In genomic region chr3:51992017-51992682, GRCh38 we compare ENCODE assay signal across 16 cellular contexts. TPM values are rescaled to one million over a fixed set of nuclear protein-coding genes. Genes with fewer than 3 reads are reported as not detected.
DNase-seq lines count a peak whose midpoint lies in the region; ATAC-seq, FAIRE-seq and TF ChIP-seq lines count a peak whose summit lies in the region.
"Had no signal": no experiment of that assay in that cellular context is flagged by ENCODE, and none has a peak within 500 bp of the region (broad histone marks: within the 10 kb centered on the region; RNA-seq: fewer than 3 reads in every experiment).

No MANE protein-coding gene starts in this region.

- no peak for DNase-seq in A673 (ENCODE audit: low spot score)
- no peak for DNase-seq in SK-N-MC (ENCODE audit: low read depth, low spot score)
- no peak for DNase-seq in endothelial cell of umbilical vein (ENCODE audit: low read depth, low spot score)
- no peak for DNase-seq in left lobe of liver (ENCODE audit: low spot score)
- DNase-seq in NCI-H146 treated with DMSO at 0.1 percent for 48 hours (lab: John Stamatoyannopoulos, UW; ENCODE audit: unreplicated experiment) = no peak
- no peak for DNase-seq in lower leg skin (ENCODE audit: low spot score in 2 of 2)
- no peak for DNase-seq in superior temporal gyrus (ENCODE audit: extremely low spot score)
- DNase-seq: activated CD4-positive, alpha-beta T cell treated with anti-CD3 and anti-CD28 coated beads for 1 hour; amygdala; CD4-positive, CD25-positive, alpha-beta regulatory T cell; dermis blood vessel endothelial cell; NCI-H187 treated with DMSO at 0.1 percent for 48 hours; NCI-H748 treated with DMSO at 0.1 percent for 48 hours had no signal

- no peak overlapping the region for H3K4me2 ChIP-seq in endothelial cell of umbilical vein (ENCODE audit: insufficient read depth, low read length)

- 80 to 89% methylated on average over 3 of the region's 3 CpGs for WGBS in lower leg skin, 2 donors

- peaks cover 30% of the 10 kb centered on the region for H3K79me2 ChIP-seq in endothelial cell of umbilical vein (ENCODE audit: control insufficient read depth, insufficient read depth, low read length)

- no peaks in the 10 kb centered on the region for H3K9me1 ChIP-seq in endothelial cell of umbilical vein (replicated peaks; ENCODE audit: control insufficient read depth, extremely low read depth, insufficient read depth, low read length)

- TF ChIP-seq POLR2A in GM18505 (IDR thresholded peaks at IDR 0.05; ENCODE audit: borderline replicate concordance, extremely low read depth, insufficient read depth, insufficient read length) (peak; percentile 12), endothelial cell of umbilical vein (IDR thresholded peaks at IDR 0.05; ENCODE audit: low read depth, low read length) (peak; percentile 67), lower leg skin (IDR thresholded peaks at IDR 0.05) (no peak)

- intact Hi-C loops in A673 (cut with micrococcal nuclease; ENCODE audit: unreplicated experiment) = no loop called here
- intact Hi-C loops in endothelial cell of umbilical vein (cut with micrococcal nuclease) = no loop called here
- intact Hi-C loops in lower leg skin (cut with DNase I; ENCODE audit: low total_unique reads) = no loop called here

- ATAC-seq in GM18505 (IDR thresholded peaks at IDR 0.05; ENCODE audit: unreplicated experiment) (no peak), left lobe of liver (no peak)

- H3K9ac ChIP-seq in SK-N-MC (ENCODE audit: insufficient read length) (no peak overlapping the region), endothelial cell of umbilical vein (replicated peaks; ENCODE audit: extremely low read depth, insufficient read depth, low read length) (no peak overlapping the region)

- TF ChIP-seq CTCF in A673 (conservative IDR thresholded peaks at IDR 0.05; ENCODE audit: low read depth, low read length) (no peak), endothelial cell of umbilical vein (IDR thresholded peaks at IDR 0.05; ENCODE audit: extremely low read depth in 1 of 2, insufficient read depth in 1 of 2, low read depth in 1 of 2, low read length in 2 of 2) (no peak), lower leg skin (IDR thresholded peaks at IDR 0.05) (no peak)

- FAIRE-seq in endothelial cell of umbilical vein (lab: Jason Lieb, UNC) = no peak

- dilution Hi-C loops in endothelial cell of umbilical vein (cut with MboI; ENCODE audit: extremely low pct_ligation_motif_present, low sequenced_read_pairs) = loop anchor here (10.0 kb wide), 1 partner anchor 153 kb away; no protein-coding TSS in a partner anchor

- TSS peak; percentile 89 for BruUV-seq in A673 (replicated peaks; lab: Mats Ljungman, UMichigan)
- BruUV-seq in endothelial cell of umbilical vein (replicated peaks; lab: Mats Ljungman, UMichigan) = no TSS peak

- H3K36me3 ChIP-seq in A673 (ENCODE audit: insufficient read depth, low read length, poor library complexity, severe bottlenecking) = peaks cover 32% of the 10 kb centered on the region
- H3K36me3 ChIP-seq in SK-N-MC (ENCODE audit: insufficient read depth, low read length) = peaks cover 37% of the 10 kb centered on the region
- peaks cover 16 to 20% of the 10 kb centered on the region in 2 experiments for H3K36me3 ChIP-seq in endothelial cell of umbilical vein (ENCODE audit: control insufficient read depth in 2 of 2, extremely low read depth in 1 of 2, insufficient read depth in 2 of 2, low read length in 2 of 2)
- H3K36me3 ChIP-seq: prostate gland had no signal

- H3K27ac ChIP-seq in A673 (ENCODE audit: low read depth, low read length, poor library complexity, severe bottlenecking) (no peak overlapping the region), SK-N-MC (peak overlapping the region; percentile 62; the same call in 1 of the 2 replicates), endothelial cell of umbilical vein (ENCODE audit: insufficient read depth, low read depth, low read length) (no peak overlapping the region)
- H3K27ac ChIP-seq: prostate gland had no signal

- H3K9me3 ChIP-seq in A673 (ENCODE audit: low read depth, low read length, poor library complexity, severe bottlenecking) = no peaks in the 10 kb centered on the region
- H3K9me3 ChIP-seq in SK-N-MC (ENCODE audit: low read depth, low read length) = no peaks in the 10 kb centered on the region
- H3K9me3 ChIP-seq in endothelial cell of umbilical vein (replicated peaks; ENCODE audit: control insufficient read depth, insufficient read depth, low read length) = no peaks in the 10 kb centered on the region
- H3K9me3 ChIP-seq: HAP-1, prostate gland had no signal

- H3K4me1 ChIP-seq in A673 (ENCODE audit: insufficient read depth, low read length, poor library complexity, severe bottlenecking) (peaks cover 8% of the 10 kb centered on the region), endothelial cell of umbilical vein (ENCODE audit: control insufficient read depth, extremely low read depth, insufficient read depth, low read length) (peaks cover 14% of the 10 kb centered on the region)

- H3K27me3 ChIP-seq in A673 (replicated peaks; ENCODE audit: insufficient read depth, low read depth, low read length, poor library complexity) = no peaks in the 10 kb centered on the region
- no peaks in the 10 kb centered on the region for H3K27me3 ChIP-seq in endothelial cell of umbilical vein (ENCODE audit: control insufficient read depth in 2 of 2, insufficient read depth in 2 of 2, low read length in 2 of 2)

- no peaks in the 10 kb centered on the region for H4K20me1 ChIP-seq in endothelial cell of umbilical vein (replicated peaks; ENCODE audit: control insufficient read depth, extremely low read depth, insufficient read depth, low read length)

- POLR2A ChIA-PET in A673 (lab: Charles Lee; ENCODE audit: low non-redundant PET) = no interaction called here
- POLR2A ChIA-PET in endothelial cell of umbilical vein (lab: Charles Lee) = interaction anchor here (1.1 to 1.3 kb wide), 2 partner anchors 8 to 9 kb away, joined by 3 to 6 read pairs; partner anchors contain the start of gene ACY1

- CTCF ChIA-PET in A673 (lab: Charles Lee) (interaction anchor here (1.1 kb wide), 1 partner anchor 51 kb away, joined by 3 read pairs; the partner anchor contains the start of gene RRP9), endothelial cell of umbilical vein (lab: Charles Lee) (interaction anchor here (1.0 to 1.4 kb wide), 2 partner anchors 9 to 64 kb away, joined by 3 to 4 read pairs; partner anchors contain the start of gene DUSP7)

- no peak overlapping the region for H2AFZ ChIP-seq in endothelial cell of umbilical vein (ENCODE audit: low read depth, low read length)

- H3K4me3 ChIP-seq in A673 (ENCODE audit: low read depth, low read length, poor library complexity, severe bottlenecking) = no peak overlapping the region
- no peak overlapping the region for H3K4me3 ChIP-seq in SK-N-MC
- no peak overlapping the region for H3K4me3 ChIP-seq in endothelial cell of umbilical vein (replicated peaks in 1 of 3; ENCODE audit: insufficient read depth in 1 of 3, low read depth in 1 of 3, low read length in 3 of 3)
- no peak overlapping the region for H3K4me3 ChIP-seq in lower leg skin (ENCODE audit: low read depth, poor library complexity, severe bottlenecking)
- H3K4me3 ChIP-seq: HAP-1, prostate gland had no signal

RNA-seq across cellular contexts. Expression of gene RPL29, which starts 3.5 kb away (rescaled TPM):
- total RNA-seq in A673 (2021) (613 and 624 TPM in 2 replicates), endothelial cell of umbilical vein (1,127 and 1,236 TPM in 2 replicates), left lobe of liver (392 TPM), lower leg skin (1,000 to 10,000 TPM; 1,729 to 2,645 (median 2,120) TPM)
- polyA plus RNA-seq in endothelial cell of umbilical vein = 2,177 and 2,233 TPM in 2 replicates
- 2,878 and 3,285 TPM in 2 replicates for polyA plus RNA-seq in endothelial cell of umbilical vein (2011; cell fraction: cytosol; rRNA removed)
- 757 and 761 TPM in 2 replicates for polyA plus RNA-seq in endothelial cell of umbilical vein (2011; cell fraction: nucleus; rRNA removed)
- 1,767 and 2,009 TPM in 2 replicates for polyA plus RNA-seq in endothelial cell of umbilical vein (2012)
- 662 and 669 TPM in 2 replicates for polyA minus RNA-seq in endothelial cell of umbilical vein
- polyA minus RNA-seq in endothelial cell of umbilical vein (2011; cell fraction: cytosol; rRNA and poly(A)+ RNA removed) = 1,316 TPM
- polyA minus RNA-seq in endothelial cell of umbilical vein (2011; cell fraction: nucleus; rRNA and poly(A)+ RNA removed) = 163 and 166 TPM in 2 replicates

RNA-seq across cellular contexts. Expression of gene ACY1, which starts 8.8 kb away (rescaled TPM):
- 6.4 and 9.3 TPM in 2 replicates for total RNA-seq in A673 (2021)
- 12.3 and 13.4 TPM in 2 replicates for total RNA-seq in endothelial cell of umbilical vein
- 32.9 and 41.2 TPM in 2 replicates for polyA plus RNA-seq in endothelial cell of umbilical vein
- 19.2 and 21.5 TPM in 2 replicates for polyA plus RNA-seq in endothelial cell of umbilical vein (2011; cell fraction: cytosol; rRNA removed)
- 26.2 and 28.1 TPM in 2 replicates for polyA plus RNA-seq in endothelial cell of umbilical vein (2011; cell fraction: nucleus; rRNA removed)
- polyA plus RNA-seq in endothelial cell of umbilical vein (2012) = 14.0 and 23.9 TPM in 2 replicates
- polyA minus RNA-seq in endothelial cell of umbilical vein = 14.8 and 40.9 TPM in 2 replicates
- 32.8 TPM for polyA minus RNA-seq in endothelial cell of umbilical vein (2011; cell fraction: cytosol; rRNA and poly(A)+ RNA removed)
- polyA minus RNA-seq in endothelial cell of umbilical vein (2011; cell fraction: nucleus; rRNA and poly(A)+ RNA removed) = 7.0 and 7.5 TPM in 2 replicates
- total RNA-seq in left lobe of liver = 301 TPM
- total RNA-seq in lower leg skin = 10 to 100 TPM; 16.2 to 44.2 (median 30.5) TPM

RNA-seq across cellular contexts. Expression of gene ABHD14A, which starts 17.3 kb away (rescaled TPM):
- 3.7 and 5.6 TPM in 2 replicates for total RNA-seq in A673 (2021)
- total RNA-seq in endothelial cell of umbilical vein = 6.6 and 8.2 TPM in 2 replicates
- 23.7 and 30.6 TPM in 2 replicates for polyA plus RNA-seq in endothelial cell of umbilical vein
- polyA plus RNA-seq in endothelial cell of umbilical vein (2011; cell fraction: cytosol; rRNA removed) = 15.3 and 19.4 TPM in 2 replicates
- 5.9 and 6.3 TPM in 2 replicates for polyA plus RNA-seq in endothelial cell of umbilical vein (2011; cell fraction: nucleus; rRNA removed)
- 7.2 and 7.6 TPM in 2 replicates for polyA plus RNA-seq in endothelial cell of umbilical vein (2012)
- 7.7 and 7.9 TPM in 2 replicates for polyA minus RNA-seq in endothelial cell of umbilical vein
- polyA minus RNA-seq in endothelial cell of umbilical vein (2011; cell fraction: cytosol; rRNA and poly(A)+ RNA removed) = 16.3 TPM
- polyA minus RNA-seq in endothelial cell of umbilical vein (2011; cell fraction: nucleus; rRNA and poly(A)+ RNA removed) = 1.5 TPM in 1 of 2 replicates, not detected in the other
- total RNA-seq in left lobe of liver = 13.8 TPM
- total RNA-seq in lower leg skin = 10 to 100 TPM in 1 of 4 donors, 1 to 10 TPM in 3; 2.2 to 14.8 (median 5.0) TPM

RNA-seq across cellular contexts. Expression of gene ABHD14B, which starts 18.3 kb away (rescaled TPM):
- total RNA-seq in A673 (2021) (7.3 and 11.4 TPM in 2 replicates), endothelial cell of umbilical vein (15.8 and 20.5 TPM in 2 replicates), left lobe of liver (113 TPM), lower leg skin (10 to 100 TPM; 35.0 to 69.4 (median 51.9) TPM)
- 50.3 and 54.3 TPM in 2 replicates for polyA plus RNA-seq in endothelial cell of umbilical vein
- polyA plus RNA-seq in endothelial cell of umbilical vein (2011; cell fraction: cytosol; rRNA removed) = 27.3 and 28.0 TPM in 2 replicates
- polyA plus RNA-seq in endothelial cell of umbilical vein (2011; cell fraction: nucleus; rRNA removed) = 17.2 TPM in 2 replicates
- polyA plus RNA-seq in endothelial cell of umbilical vein (2012) = 25.0 and 34.4 TPM in 2 replicates
- polyA minus RNA-seq in endothelial cell of umbilical vein = 33.9 and 36.6 TPM in 2 replicates
- polyA minus RNA-seq in endothelial cell of umbilical vein (2011; cell fraction: cytosol; rRNA and poly(A)+ RNA removed) = 31.9 TPM
- 5.6 and 8.2 TPM in 2 replicates for polyA minus RNA-seq in endothelial cell of umbilical vein (2011; cell fraction: nucleus; rRNA and poly(A)+ RNA removed)

RNA-seq across cellular contexts. Expression of gene PCBP4, which starts 24.9 kb away (rescaled TPM):
- total RNA-seq in A673 (2021) = 5.3 and 8.1 TPM in 2 replicates
- total RNA-seq in endothelial cell of umbilical vein = 42.7 and 46.5 TPM in 2 replicates
- 63.1 and 75.4 TPM in 2 replicates for polyA plus RNA-seq in endothelial cell of umbilical vein
- 36.6 and 47.2 TPM in 2 replicates for polyA plus RNA-seq in endothelial cell of umbilical vein (2011; cell fraction: cytosol; rRNA removed)
- polyA plus RNA-seq in endothelial cell of umbilical vein (2011; cell fraction: nucleus; rRNA removed) = 168 and 200 TPM in 2 replicates
- 33.7 and 41.7 TPM in 2 replicates for polyA plus RNA-seq in endothelial cell of umbilical vein (2012)
- polyA minus RNA-seq in endothelial cell of umbilical vein = 27.4 and 28.6 TPM in 2 replicates
- polyA minus RNA-seq in endothelial cell of umbilical vein (2011; cell fraction: cytosol; rRNA and poly(A)+ RNA removed) = 8.5 TPM
- polyA minus RNA-seq in endothelial cell of umbilical vein (2011; cell fraction: nucleus; rRNA and poly(A)+ RNA removed) = 12.5 and 18.1 TPM in 2 replicates
- total RNA-seq in left lobe of liver = 7.4 TPM
- total RNA-seq in lower leg skin = 10 to 100 TPM; 25.5 to 46.7 (median 29.2) TPM

Comparison
In these comparisons a context has a peak if more than half of its experiments do, and no peak if none do; other contexts are left out.
1. POLR2A ChIP-seq: peak in GM18505 (single experiment) and endothelial cell of umbilical vein (single experiment); none in lower leg skin (0 of 2).